Comparison of ENCODE assay signal across 1 cellular context in the genomic region with DNA sequence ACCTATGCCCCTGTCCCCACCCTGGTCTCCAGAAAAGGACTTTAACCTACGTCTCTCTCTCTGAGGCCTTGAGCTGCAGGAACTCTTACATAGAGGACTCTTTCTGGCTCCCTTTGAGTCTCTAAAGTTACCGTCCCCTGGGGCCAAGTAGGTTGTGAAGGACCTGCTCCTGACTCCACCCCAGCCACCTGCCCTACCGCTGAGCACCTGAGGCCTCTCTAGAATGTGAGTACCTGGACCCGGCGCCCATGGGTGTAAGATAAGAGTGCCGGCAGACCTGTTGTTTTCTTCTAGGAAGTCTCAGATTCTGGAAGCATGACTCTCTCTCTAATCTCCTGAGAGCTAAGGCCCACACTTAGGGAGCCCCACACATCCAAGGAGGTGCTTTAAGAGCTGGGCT.
TF ChIP-seq lines count a peak whose summit lies in the region.

No MANE protein-coding gene starts in this region.

TF ChIP-seq in K562, 482 proteins besides CTCF, POLR2A, EP300 and RAD21:
- no peak for TF ChIP-seq KAT2B (IDR thresholded peaks at IDR 0.05; ENCODE audit: low read depth, low read length)
- TF ChIP-seq, protein P1, sequence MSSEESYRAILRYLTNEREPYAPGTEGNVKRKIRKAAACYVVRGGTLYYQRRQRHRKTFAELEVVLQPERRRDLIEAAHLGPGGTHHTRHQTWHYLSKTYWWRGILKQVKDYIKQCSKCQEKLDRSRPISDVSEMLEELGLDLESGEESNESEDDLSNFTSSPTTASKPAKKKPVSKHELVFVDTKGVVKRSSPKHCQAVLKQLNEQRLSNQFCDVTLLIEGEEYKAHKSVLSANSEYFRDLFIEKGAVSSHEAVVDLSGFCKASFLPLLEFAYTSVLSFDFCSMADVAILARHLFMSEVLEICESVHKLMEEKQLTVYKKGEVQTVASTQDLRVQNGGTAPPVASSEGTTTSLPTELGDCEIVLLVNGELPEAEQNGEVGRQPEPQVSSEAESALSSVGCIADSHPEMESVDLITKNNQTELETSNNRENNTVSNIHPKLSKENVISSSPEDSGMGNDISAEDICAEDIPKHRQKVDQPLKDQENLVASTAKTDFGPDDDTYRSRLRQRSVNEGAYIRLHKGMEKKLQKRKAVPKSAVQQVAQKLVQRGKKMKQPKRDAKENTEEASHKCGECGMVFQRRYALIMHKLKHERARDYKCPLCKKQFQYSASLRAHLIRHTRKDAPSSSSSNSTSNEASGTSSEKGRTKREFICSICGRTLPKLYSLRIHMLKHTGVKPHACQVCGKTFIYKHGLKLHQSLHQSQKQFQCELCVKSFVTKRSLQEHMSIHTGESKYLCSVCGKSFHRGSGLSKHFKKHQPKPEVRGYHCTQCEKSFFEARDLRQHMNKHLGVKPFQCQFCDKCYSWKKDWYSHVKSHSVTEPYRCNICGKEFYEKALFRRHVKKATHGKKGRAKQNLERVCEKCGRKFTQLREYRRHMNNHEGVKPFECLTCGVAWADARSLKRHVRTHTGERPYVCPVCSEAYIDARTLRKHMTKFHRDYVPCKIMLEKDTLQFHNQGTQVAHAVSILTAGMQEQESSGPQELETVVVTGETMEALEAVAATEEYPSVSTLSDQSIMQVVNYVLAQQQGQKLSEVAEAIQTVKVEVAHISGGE (CRISPR knock-in tag; IDR thresholded peaks at IDR 0.05), result no peak
- TF ChIP-seq MXI1 (IDR thresholded peaks at IDR 0.05; ENCODE audit: low read depth, low read length), result no peak
- TF ChIP-seq RBFOX2 (IDR thresholded peaks at IDR 0.05; ENCODE audit: low read depth, low read length), result no peak
- TF ChIP-seq PML (IDR thresholded peaks at IDR 0.05; ENCODE audit: low read length), result no peak
- no peak for TF ChIP-seq ZBTB8A (IDR thresholded peaks at IDR 0.05; ENCODE audit: partially characterized antibody)
- no peak for TF ChIP-seq SLC30A9 (CRISPR knock-in tag; IDR thresholded peaks at IDR 0.05)
